ENCODE assay signal across 10 cellular contexts in the genomic region with DNA sequence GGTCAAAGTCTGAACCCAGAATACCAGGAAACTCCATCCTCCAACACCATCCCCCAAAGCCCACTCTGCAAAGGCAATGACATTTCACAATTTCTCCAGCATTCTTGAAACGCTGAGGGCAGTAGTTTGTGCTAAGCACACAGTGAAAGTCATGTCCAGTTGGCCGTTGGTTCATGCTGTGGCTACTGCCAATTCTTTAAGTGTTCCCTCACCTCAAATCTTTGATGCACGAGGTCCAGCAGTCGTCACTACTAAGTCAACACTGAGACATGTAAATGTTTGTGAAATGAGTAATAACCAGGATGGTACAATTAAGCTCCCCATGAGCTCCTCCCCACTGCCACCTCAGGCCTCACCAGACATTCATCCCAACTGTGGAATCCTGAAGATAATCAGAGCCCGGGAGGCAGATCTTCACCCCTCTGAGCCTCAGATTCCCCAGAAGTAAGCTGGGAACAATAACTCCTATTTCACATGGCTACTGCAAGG. TPM values are rescaled to one million over a fixed set of nuclear protein-coding genes. Genes with fewer than 3 reads are reported as not detected.
A peak's percentile ranks its signal among the peaks of the same experiment; 100 is the strongest.
DNase-seq lines count a peak whose midpoint lies in the region; ATAC-seq, FAIRE-seq and TF ChIP-seq lines count a peak whose summit lies in the region.
"Had no signal": no experiment of that assay in that cellular context is flagged by ENCODE, and none has a peak within 500 bp of the region (broad histone marks: within the 10 kb centered on the region; RNA-seq: fewer than 3 reads in every experiment).

No MANE protein-coding gene starts in this region.

- H2AFZ ChIP-seq in HepG2 (ENCODE audit: low read length): no peak overlapping the region

- peak overlapping the region; percentile 72 for H3K4me2 ChIP-seq in HepG2 (ENCODE audit: low read depth, low read length)

- in situ Hi-C loops in HepG2 (cut with HindIII; ENCODE audit: extremely low pct_ligation_motif_present, low pct_unique_long_range_greater_than_20kb): no loop called here

- H3K36me3 ChIP-seq in colonic mucosa: no peaks in the 10 kb centered on the region
- no peaks in the 10 kb centered on the region; a peak in 1 of 5 replicates for H3K36me3 ChIP-seq in HepG2 (replicated peaks in 1 of 2; ENCODE audit: control insufficient read depth in 1 of 2, insufficient read depth in 2 of 2, low read length in 2 of 2)

- peak; percentile 89 for ATAC-seq in HepG2
- no peak for ATAC-seq in HG03432 (IDR thresholded peaks at IDR 0.05; ENCODE audit: unreplicated experiment)
- ATAC-seq: CD8-positive, alpha-beta T cell had no signal

- H3K9me3 ChIP-seq in colonic mucosa (no peaks in the 10 kb centered on the region), HepG2 (ENCODE audit: low read length) (no peaks in the 10 kb centered on the region)

- CTCF ChIA-PET in HepG2 (lab: Yijun Ruan, JAX; ENCODE audit: low intra/inter-chr PET ratio, low total read pairs): no interaction called here

- TF ChIP-seq EP300 in HepG2 (IDR thresholded peaks at IDR 0.05; ENCODE audit: low read depth in 2 of 2, low read length in 2 of 2) (peak; percentile 87 to 97), HepG2 (CRISPR knock-in tag; IDR thresholded peaks at IDR 0.05; ENCODE audit: borderline replicate concordance) (peak; percentile 95)

- peak overlapping the region; percentile 40 for H3K27ac ChIP-seq in colonic mucosa
- H3K27ac ChIP-seq in HepG2 (ENCODE audit: extremely low read length, insufficient read depth, low read length): peak overlapping the region; percentile 86

- no TSS peak for BruUV-seq in HepG2 (replicated peaks; lab: Mats Ljungman, UMichigan)

- no peak overlapping the region for H3K9ac ChIP-seq in colonic mucosa (ENCODE audit: low read depth in 2 of 2, low read length in 2 of 2)
- H3K9ac ChIP-seq in HepG2 (ENCODE audit: insufficient read depth, low read depth, low read length): peak overlapping the region; percentile 27

- POLR2A ChIA-PET in HepG2 (lab: Yijun Ruan, JAX): interaction anchor here (0.6 to 2.0 kb wide), 4 partner anchors 8 to 107 kb away, joined by 3 to 10 read pairs (median 4); a partner anchor contains a TSS

- H3K79me2 ChIP-seq in HepG2 (ENCODE audit: insufficient read depth, low read length): peaks cover 15% of the 10 kb centered on the region

- H3K4me1 ChIP-seq in colonic mucosa (peaks cover 19% of the 10 kb centered on the region), HepG2 (ENCODE audit: insufficient read depth, low read length) (peaks cover 79% of the 10 kb centered on the region)

- intact Hi-C loops in colonic mucosa (cut with DNase I): no loop called here
- intact Hi-C loops in HepG2 (cut with micrococcal nuclease; ENCODE audit: unreplicated experiment): loop anchor here (2.0 to 5.0 kb wide), 2 partner anchors 15 to 350 kb away; no protein-coding TSS in a partner anchor

- peak; percentile 98 for FAIRE-seq in HepG2 (lab: Jason Lieb, UNC)

- DNase-seq in AG08396 (ENCODE audit: low spot score) (peak; percentile 76), LoVo (ENCODE audit: low spot score) (peak; percentile 59), colonic mucosa (peak; percentile 61), HepG2 (ENCODE audit: low spot score) (peak; percentile 98)
- no peak for DNase-seq in stimulated activated CD4-positive, alpha-beta T cell treated with anti-CD3 and anti-CD28 coated beads, Interleukin-15, amount 100 ng/mL, for 24 hours
- DNase-seq in NK-92 treated with Interleukin-12 subunit alpha and Interleukin-12 subunit beta, amount 100 ng/mL, for 24 hours (lab: John Stamatoyannopoulos, UW): no peak
- DNase-seq in activated CD4-positive, CD25-positive, alpha-beta regulatory T cell (lab: John Stamatoyannopoulos, UW): no peak
- DNase-seq: activated CD4-positive, alpha-beta T cell treated with anti-CD3 and anti-CD28 coated beads for 4 hours; CD8-positive, alpha-beta T cell had no signal

- TF ChIP-seq CTCF in colonic mucosa (IDR thresholded peaks at IDR 0.05) (no peak), HepG2 (CRISPR knock-in tag; IDR thresholded peaks at IDR 0.05) (no peak)

- peak; percentile 30; the same call in 1 of the 2 replicates for TF ChIP-seq RAD21 in HepG2 (CRISPR knock-in tag; IDR thresholded peaks at IDR 0.05)

- WGBS in HepG2 (ENCODE audit: low lambda C conversion rate): 2% methylated on average over 5 of the region's 5 CpGs

- no peaks in the 10 kb centered on the region for H4K20me1 ChIP-seq in HepG2 (ENCODE audit: insufficient read depth, low read length)

- H3K27me3 ChIP-seq in colonic mucosa (no peaks in the 10 kb centered on the region), HepG2 (ENCODE audit: control insufficient read depth in 1 of 2, insufficient read depth in 2 of 2, low read length in 2 of 2) (no peaks in the 10 kb centered on the region)

- no peak for TF ChIP-seq POLR2A in HepG2 (IDR thresholded peaks at IDR 0.05; ENCODE audit: insufficient read depth in 1 of 2, low read depth in 2 of 2, low read length in 2 of 2)

- H3K4me3 ChIP-seq in colonic mucosa (no peak overlapping the region), HepG2 (replicated peaks in 1 of 3; ENCODE audit: insufficient read depth in 1 of 3, low read depth in 2 of 3, low read length in 3 of 3) (peak overlapping the region in 1 of 3 experiments; percentile 18; a peak in 1 of 6 replicates)

TF ChIP-seq in HepG2, 621 proteins besides CTCF, POLR2A, EP300 and RAD21 (continues in another document):
- TF ChIP-seq, protein P1, sequence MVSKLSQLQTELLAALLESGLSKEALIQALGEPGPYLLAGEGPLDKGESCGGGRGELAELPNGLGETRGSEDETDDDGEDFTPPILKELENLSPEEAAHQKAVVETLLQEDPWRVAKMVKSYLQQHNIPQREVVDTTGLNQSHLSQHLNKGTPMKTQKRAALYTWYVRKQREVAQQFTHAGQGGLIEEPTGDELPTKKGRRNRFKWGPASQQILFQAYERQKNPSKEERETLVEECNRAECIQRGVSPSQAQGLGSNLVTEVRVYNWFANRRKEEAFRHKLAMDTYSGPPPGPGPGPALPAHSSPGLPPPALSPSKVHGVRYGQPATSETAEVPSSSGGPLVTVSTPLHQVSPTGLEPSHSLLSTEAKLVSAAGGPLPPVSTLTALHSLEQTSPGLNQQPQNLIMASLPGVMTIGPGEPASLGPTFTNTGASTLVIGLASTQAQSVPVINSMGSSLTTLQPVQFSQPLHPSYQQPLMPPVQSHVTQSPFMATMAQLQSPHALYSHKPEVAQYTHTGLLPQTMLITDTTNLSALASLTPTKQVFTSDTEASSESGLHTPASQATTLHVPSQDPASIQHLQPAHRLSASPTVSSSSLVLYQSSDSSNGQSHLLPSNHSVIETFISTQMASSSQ (IDR thresholded peaks at IDR 0.05; ENCODE audit: low read depth): peak; percentile 29; the same call in 1 of the 2 replicates
- TF ChIP-seq, protein P1 (CRISPR knock-in tag; IDR thresholded peaks at IDR 0.05; ENCODE audit: borderline replicate concordance): peak; percentile 25; the same call in 1 of the 2 replicates

RNA-seq across cellular contexts. Expression of a gene that starts 7.0 kb away (rescaled TPM):
- total RNA-seq in colonic mucosa (100 to 1,000 TPM; 114 to 219 TPM), HepG2 (2016; rRNA removed; fragmentation: Illumina TruSeq; extraction: Trizol) (64.9 and 79.4 TPM in 2 replicates)
- total RNA-seq in HepG2 (2016; cell fraction: cytosol; rRNA removed; fragmentation: Illumina TruSeq; extraction: Trizol; ENCODE audit: low read depth): 33.0 and 34.5 TPM in 2 replicates
- total RNA-seq in HepG2 (2016; cell fraction: insoluble cytoplasmic fraction; rRNA removed; fragmentation: Illumina TruSeq; extraction: Trizol): 65.0 and 77.2 TPM in 2 replicates
- 28.2 and 33.3 TPM in 2 replicates for total RNA-seq in HepG2 (2016; cell fraction: membrane; rRNA removed; fragmentation: Illumina TruSeq; extraction: Trizol)
- total RNA-seq in HepG2 (2016; cell fraction: nucleus; rRNA removed; fragmentation: Illumina TruSeq; extraction: Trizol): 40.6 and 43.6 TPM in 2 replicates
- 13.5 and 21.4 TPM in 2 replicates for polyA plus RNA-seq in HepG2 (2011; rRNA removed)
- 12.9 and 15.9 TPM in 2 replicates for polyA plus RNA-seq in HepG2 (2011; cell fraction: cytosol; rRNA removed)
- 3.4 and 4.4 TPM in 2 replicates for polyA plus RNA-seq in HepG2 (2011; cell fraction: nucleus; rRNA removed)
- 27.9 and 45.3 TPM in 2 replicates for polyA plus RNA-seq in HepG2 (2012)
- polyA plus RNA-seq in HepG2 (2016; cell fraction: cytosol; fragmentation: Illumina TruSeq; extraction: Trizol; ENCODE audit: low read depth): 10.9 and 11.1 TPM in 2 replicates
- polyA plus RNA-seq in HepG2 (2016; cell fraction: insoluble cytoplasmic fraction; fragmentation: Illumina TruSeq; extraction: Trizol; ENCODE audit: low read depth): 70.4 and 76.1 TPM in 2 replicates
- polyA plus RNA-seq in HepG2 (2016; cell fraction: membrane; fragmentation: Illumina TruSeq; extraction: Trizol; ENCODE audit: low read depth): 20.7 and 22.2 TPM in 2 replicates
- 25.5 and 26.9 TPM in 2 replicates for polyA plus RNA-seq in HepG2 (2016; cell fraction: nucleus; fragmentation: Illumina TruSeq; extraction: Trizol; ENCODE audit: insufficient read depth, low read depth)
- polyA minus RNA-seq in HepG2 (2011; rRNA and poly(A)+ RNA removed; ENCODE audit: low replicate concordance): 5.1 and 7.9 TPM in 2 replicates
- polyA minus RNA-seq in HepG2 (2011; cell fraction: cytosol; rRNA and poly(A)+ RNA removed): 20.6 and 21.5 TPM in 2 replicates
- polyA minus RNA-seq in HepG2 (2011; cell fraction: nucleus; rRNA and poly(A)+ RNA removed): 30.3 and 32.4 TPM in 2 replicates

Comparison
In these comparisons a context has a peak if more than half of its experiments do, and no peak if none do; other contexts are left out.
1. DNase-seq: peak in AG08396 (single experiment), LoVo (single experiment), colonic mucosa (single experiment) and HepG2 (single experiment); none in stimulated activated CD4-positive, alpha-beta T cell treated with anti-CD3 and anti-CD28 coated beads, Interleukin-15, amount 100 ng/mL, for 24 hours (single experiment), NK-92 treated with Interleukin-12 subunit alpha and Interleukin-12 subunit beta, amount 100 ng/mL, for 24 hours (single experiment) and activated CD4-positive, CD25-positive, alpha-beta regulatory T cell (0 of 4).